Comparison of ENCODE assay signal across 8 cellular contexts in the genomic region with DNA sequence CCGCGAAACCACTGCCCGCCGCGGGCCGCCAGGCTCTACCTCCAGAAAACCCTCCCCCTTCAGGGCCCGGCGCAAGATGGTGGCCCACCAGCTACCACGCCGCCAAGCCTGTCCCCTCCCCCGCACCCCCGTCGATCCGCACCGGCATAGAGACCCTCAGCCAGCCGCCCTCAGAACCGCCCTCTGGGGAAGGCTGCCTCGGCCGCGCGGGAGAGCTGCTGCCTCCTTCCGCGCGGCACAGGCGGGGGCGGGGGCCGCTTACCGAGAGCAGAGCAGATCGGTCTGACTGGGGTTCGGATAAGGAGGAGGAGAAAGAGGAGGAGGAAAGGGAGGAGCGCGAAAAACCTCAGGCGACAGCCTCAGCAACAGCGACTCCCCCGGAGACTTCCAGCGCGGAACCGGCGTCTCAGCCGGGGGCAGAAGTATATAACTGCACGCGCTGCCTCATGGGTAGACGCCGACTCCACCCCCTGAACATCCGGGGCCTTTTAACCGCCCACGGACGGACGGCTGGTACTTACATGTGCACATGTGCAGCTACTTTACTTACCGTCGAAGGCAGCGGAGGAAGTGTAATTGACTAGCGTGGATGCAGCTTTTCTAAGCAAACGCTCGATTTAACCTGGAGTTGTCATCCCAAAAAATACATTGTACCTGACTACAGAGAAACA. TPM values are rescaled to one million over a fixed set of nuclear protein-coding genes. Genes with fewer than 3 reads are reported as not detected.
DNase-seq lines count a peak whose midpoint lies in the region; ATAC-seq and FAIRE-seq lines count a peak whose summit lies in the region.

Gene ZNF280C (minus strand): TSS at position 400 of the 671 bp plus-strand sequence. CDS start 8,450 bp downstream, outside the sequence.

- H3K27me3 ChIP-seq in BLaER1 (peaks cover 44% of the 10 kb centered on the region), layer of hippocampus (ENCODE audit: control insufficient read depth, insufficient read depth, low read length) (no peaks in the 10 kb centered on the region)

- H4K20me1 ChIP-seq in BLaER1, result no peaks in the 10 kb centered on the region

- H3K9ac ChIP-seq in BLaER1, result peak within 1 kb of the TSS; percentile 84

- peak; percentile 87 for FAIRE-seq in colon (lab: Jason Lieb, UNC)

- H3K9me3 ChIP-seq in BLaER1, result peaks cover 14% of the 10 kb centered on the region

- H3K4me1 ChIP-seq in BLaER1, result peaks cover 9% of the 10 kb centered on the region; the same call in 1 of the 2 replicates

- H3K4me3 ChIP-seq in BLaER1, result peak within 1 kb of the TSS; percentile 72

- ATAC-seq in HG03439 (IDR thresholded peaks at IDR 0.05; ENCODE audit: unreplicated experiment), result peak; percentile 94

- no peaks in the 10 kb centered on the region for H3K36me3 ChIP-seq in BLaER1

- H3K4me2 ChIP-seq in BLaER1, result peak within 1 kb of the TSS; percentile 58

- H3K27ac ChIP-seq in BLaER1, result peak within 1 kb of the TSS; percentile 86
- H3K27ac ChIP-seq in layer of hippocampus (ENCODE audit: low read depth, low read length), result peak within 1 kb of the TSS; percentile 55

- DNase-seq in GM19238 (ENCODE audit: insufficient read length, low spot score) (peak; percentile 69), NCI-H460 (ENCODE audit: extremely low read depth, low read depth) (peak; percentile 95)
- DNase-seq in activated CD4-positive, alpha-beta T cell treated with anti-CD3 and anti-CD28 coated beads for 24 hours (ENCODE audit: low read depth in 2 of 2), result peak; percentile 83 to 84
- DNase-seq in stimulated activated CD4-positive, alpha-beta T cell treated with anti-CD3 and anti-CD28 coated beads, Interleukin-1b, Interleukin-23, amount 100 ng/mL, for 24 hours (ENCODE audit: low read depth in 4 of 4, low spot score in 1 of 4), result peak; percentile 67 to 85 (median 76)

RNA-seq across cellular contexts. Expression of gene ZNF280C, which starts in this region (rescaled TPM):
- total RNA-seq in NCI-H460 (2014; rRNA removed; shearing (Covaris generic)), result 32.8 and 34.2 TPM in 2 replicates
- polyA plus RNA-seq in NCI-H460 (2014; cell fraction: nucleus; rRNA removed), result 19.6 and 29.6 TPM in 2 replicates

Comparison
In these comparisons a context has a peak if more than half of its experiments do, and no peak if none do; other contexts are left out.
1. Peak in every context shown above with its lines: DNase-seq, ATAC-seq, H3K4me3 ChIP-seq and H3K27ac ChIP-seq.